Comparison of ENCODE assay signal across 1 cellular context in the genomic region with DNA sequence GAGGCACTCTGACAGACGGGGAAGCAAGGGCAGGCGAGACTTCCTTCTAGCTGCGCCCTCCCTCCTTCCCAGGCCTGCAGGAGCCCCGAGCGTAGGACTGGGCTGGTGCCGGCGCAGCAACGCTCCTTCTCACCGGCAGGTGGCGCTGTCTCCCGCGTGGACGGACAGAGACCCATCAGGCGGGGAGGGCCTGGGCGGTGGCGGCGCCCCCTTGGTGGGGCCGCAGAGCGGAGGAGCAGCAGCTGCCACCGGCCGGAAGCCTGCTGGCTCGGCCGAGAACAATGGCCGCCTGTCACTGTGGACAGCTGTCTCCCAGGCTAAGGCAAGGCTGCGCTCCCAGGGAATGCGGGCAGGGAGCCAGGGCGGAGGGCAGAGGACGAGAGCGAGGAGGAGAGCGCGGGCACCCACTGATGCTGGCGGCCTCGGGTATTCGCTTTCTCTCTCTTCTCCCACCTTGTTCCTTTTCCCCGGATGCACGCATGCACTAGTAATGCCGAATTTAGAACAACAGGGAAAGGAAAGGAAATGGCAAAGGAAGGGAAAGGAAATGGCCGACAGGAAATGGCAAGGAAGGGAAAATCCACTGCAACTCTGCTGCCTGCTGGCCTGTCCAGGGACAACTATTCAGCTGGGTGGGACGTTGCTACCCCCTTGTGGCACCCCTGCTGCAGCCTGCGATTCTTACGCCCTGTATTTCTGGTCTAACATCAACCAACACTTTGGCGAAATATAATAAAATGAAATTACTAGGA.
TF ChIP-seq lines count a peak whose summit lies in the region.

No MANE protein-coding gene starts in this region.

TF ChIP-seq in HepG2, 621 proteins besides CTCF, POLR2A, EP300 and RAD21 (continued from another document and continues in another):
- peak; percentile 84; the same call in 1 of the 2 replicates for TF ChIP-seq ATF7-NPFF (CRISPR knock-in tag; IDR thresholded peaks at IDR 0.05; ENCODE audit: low read depth)
- TF ChIP-seq ZNF446 (CRISPR knock-in tag; IDR thresholded peaks at IDR 0.05), result peak; percentile 43; the same call in 1 of the 2 replicates
- 0 out of 2 replicates have a peak, but pooled peaks have one; percentile 35 for TF ChIP-seq ZNF343 (CRISPR knock-in tag; IDR thresholded peaks at IDR 0.05)
- no peak for TF ChIP-seq ZNF724P (CRISPR knock-in tag; IDR thresholded peaks at IDR 0.05; ENCODE audit: borderline replicate concordance)
- TF ChIP-seq, protein P1, sequence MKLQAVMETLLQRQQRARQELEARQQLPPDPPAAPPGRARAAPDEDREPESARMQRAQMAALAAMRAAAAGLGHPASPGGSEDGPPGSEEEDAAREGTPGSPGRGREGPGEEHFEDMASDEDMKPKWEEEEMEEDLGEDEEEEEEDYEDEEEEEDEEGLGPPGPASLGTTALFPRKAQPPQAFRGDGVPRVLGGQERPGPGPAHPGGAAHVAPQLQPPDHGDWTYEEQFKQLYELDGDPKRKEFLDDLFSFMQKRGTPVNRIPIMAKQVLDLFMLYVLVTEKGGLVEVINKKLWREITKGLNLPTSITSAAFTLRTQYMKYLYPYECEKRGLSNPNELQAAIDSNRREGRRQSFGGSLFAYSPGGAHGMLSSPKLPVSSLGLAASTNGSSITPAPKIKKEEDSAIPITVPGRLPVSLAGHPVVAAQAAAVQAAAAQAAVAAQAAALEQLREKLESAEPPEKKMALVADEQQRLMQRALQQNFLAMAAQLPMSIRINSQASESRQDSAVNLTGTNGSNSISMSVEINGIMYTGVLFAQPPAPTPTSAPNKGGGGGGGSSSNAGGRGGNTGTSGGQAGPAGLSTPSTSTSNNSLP (IDR thresholded peaks at IDR 0.05; ENCODE audit: low read depth, low read length), result no peak
- TF ChIP-seq, protein P2, sequence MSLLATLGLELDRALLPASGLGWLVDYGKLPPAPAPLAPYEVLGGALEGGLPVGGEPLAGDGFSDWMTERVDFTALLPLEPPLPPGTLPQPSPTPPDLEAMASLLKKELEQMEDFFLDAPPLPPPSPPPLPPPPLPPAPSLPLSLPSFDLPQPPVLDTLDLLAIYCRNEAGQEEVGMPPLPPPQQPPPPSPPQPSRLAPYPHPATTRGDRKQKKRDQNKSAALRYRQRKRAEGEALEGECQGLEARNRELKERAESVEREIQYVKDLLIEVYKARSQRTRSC (CRISPR knock-in tag; IDR thresholded peaks at IDR 0.05; ENCODE audit: low read depth), result no peak
- TF ChIP-seq, protein P3, sequence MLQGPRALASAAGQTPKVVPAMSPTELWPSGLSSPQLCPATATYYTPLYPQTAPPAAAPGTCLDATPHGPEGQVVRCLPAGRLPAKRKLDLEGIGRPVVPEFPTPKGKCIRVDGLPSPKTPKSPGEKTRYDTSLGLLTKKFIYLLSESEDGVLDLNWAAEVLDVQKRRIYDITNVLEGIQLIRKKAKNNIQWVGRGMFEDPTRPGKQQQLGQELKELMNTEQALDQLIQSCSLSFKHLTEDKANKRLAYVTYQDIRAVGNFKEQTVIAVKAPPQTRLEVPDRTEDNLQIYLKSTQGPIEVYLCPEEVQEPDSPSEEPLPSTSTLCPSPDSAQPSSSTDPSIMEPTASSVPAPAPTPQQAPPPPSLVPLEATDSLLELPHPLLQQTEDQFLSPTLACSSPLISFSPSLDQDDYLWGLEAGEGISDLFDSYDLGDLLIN (CRISPR knock-in tag; IDR thresholded peaks at IDR 0.05; ENCODE audit: borderline replicate concordance), result no peak
- TF ChIP-seq NCOR1 (IDR thresholded peaks at IDR 0.05; ENCODE audit: borderline replicate concordance, low read length), result no peak
- TF ChIP-seq ZFYVE20 (CRISPR knock-in tag; IDR thresholded peaks at IDR 0.05; ENCODE audit: borderline replicate concordance, low read depth), result no peak
- no peak for TF ChIP-seq RBM22 (optimal IDR thresholded peaks at IDR 0.05; ENCODE audit: low read length)
- no peak for TF ChIP-seq ZNF510 (CRISPR knock-in tag; IDR thresholded peaks at IDR 0.05; ENCODE audit: low read depth)
- peak; percentile 91 for TF ChIP-seq GABPB1 (CRISPR knock-in tag; IDR thresholded peaks at IDR 0.05)
- peak; percentile 79 for TF ChIP-seq SOX5 (CRISPR knock-in tag; IDR thresholded peaks at IDR 0.05; ENCODE audit: borderline replicate concordance)
- no peak for TF ChIP-seq POLR2AphosphoS2 (IDR thresholded peaks at IDR 0.05; ENCODE audit: low read depth, low read length)
- TF ChIP-seq, protein P4, sequence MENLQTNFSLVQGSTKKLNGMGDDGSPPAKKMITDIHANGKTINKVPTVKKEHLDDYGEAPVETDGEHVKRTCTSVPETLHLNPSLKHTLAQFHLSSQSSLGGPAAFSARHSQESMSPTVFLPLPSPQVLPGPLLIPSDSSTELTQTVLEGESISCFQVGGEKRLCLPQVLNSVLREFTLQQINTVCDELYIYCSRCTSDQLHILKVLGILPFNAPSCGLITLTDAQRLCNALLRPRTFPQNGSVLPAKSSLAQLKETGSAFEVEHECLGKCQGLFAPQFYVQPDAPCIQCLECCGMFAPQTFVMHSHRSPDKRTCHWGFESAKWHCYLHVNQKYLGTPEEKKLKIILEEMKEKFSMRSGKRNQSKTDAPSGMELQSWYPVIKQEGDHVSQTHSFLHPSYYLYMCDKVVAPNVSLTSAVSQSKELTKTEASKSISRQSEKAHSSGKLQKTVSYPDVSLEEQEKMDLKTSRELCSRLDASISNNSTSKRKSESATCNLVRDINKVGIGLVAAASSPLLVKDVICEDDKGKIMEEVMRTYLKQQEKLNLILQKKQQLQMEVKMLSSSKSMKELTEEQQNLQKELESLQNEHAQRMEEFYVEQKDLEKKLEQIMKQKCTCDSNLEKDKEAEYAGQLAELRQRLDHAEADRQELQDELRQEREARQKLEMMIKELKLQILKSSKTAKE (CRISPR knock-in tag; IDR thresholded peaks at IDR 0.05; ENCODE audit: borderline replicate concordance), result 0 out of 2 replicates have a peak, but pooled peaks have one; percentile 62
- TF ChIP-seq, protein P5, sequence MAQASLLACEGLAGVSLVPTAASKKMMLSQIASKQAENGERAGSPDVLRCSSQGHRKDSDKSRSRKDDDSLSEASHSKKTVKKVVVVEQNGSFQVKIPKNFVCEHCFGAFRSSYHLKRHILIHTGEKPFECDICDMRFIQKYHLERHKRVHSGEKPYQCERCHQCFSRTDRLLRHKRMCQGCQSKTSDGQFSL (CRISPR knock-in tag; IDR thresholded peaks at IDR 0.05), result no peak
- no peak for TF ChIP-seq ATM (IDR thresholded peaks at IDR 0.05; ENCODE audit: borderline replicate concordance)
- peak; percentile 44; the same call in 1 of the 2 replicates for TF ChIP-seq ZNF547 (CRISPR knock-in tag; IDR thresholded peaks at IDR 0.05)
- TF ChIP-seq, protein P6, sequence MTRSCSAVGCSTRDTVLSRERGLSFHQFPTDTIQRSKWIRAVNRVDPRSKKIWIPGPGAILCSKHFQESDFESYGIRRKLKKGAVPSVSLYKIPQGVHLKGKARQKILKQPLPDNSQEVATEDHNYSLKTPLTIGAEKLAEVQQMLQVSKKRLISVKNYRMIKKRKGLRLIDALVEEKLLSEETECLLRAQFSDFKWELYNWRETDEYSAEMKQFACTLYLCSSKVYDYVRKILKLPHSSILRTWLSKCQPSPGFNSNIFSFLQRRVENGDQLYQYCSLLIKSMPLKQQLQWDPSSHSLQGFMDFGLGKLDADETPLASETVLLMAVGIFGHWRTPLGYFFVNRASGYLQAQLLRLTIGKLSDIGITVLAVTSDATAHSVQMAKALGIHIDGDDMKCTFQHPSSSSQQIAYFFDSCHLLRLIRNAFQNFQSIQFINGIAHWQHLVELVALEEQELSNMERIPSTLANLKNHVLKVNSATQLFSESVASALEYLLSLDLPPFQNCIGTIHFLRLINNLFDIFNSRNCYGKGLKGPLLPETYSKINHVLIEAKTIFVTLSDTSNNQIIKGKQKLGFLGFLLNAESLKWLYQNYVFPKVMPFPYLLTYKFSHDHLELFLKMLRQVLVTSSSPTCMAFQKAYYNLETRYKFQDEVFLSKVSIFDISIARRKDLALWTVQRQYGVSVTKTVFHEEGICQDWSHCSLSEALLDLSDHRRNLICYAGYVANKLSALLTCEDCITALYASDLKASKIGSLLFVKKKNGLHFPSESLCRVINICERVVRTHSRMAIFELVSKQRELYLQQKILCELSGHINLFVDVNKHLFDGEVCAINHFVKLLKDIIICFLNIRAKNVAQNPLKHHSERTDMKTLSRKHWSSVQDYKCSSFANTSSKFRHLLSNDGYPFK (CRISPR knock-in tag; IDR thresholded peaks at IDR 0.05; ENCODE audit: borderline replicate concordance), result peak; percentile 63; the same call in 1 of the 2 replicates
- TF ChIP-seq ZFY (CRISPR knock-in tag; IDR thresholded peaks at IDR 0.05), result peak; percentile 80; the same call in 1 of the 2 replicates
- peak; percentile 86 for TF ChIP-seq ZNF563 (CRISPR knock-in tag; IDR thresholded peaks at IDR 0.05)
- no peak for TF ChIP-seq ZKSCAN5 (CRISPR knock-in tag; IDR thresholded peaks at IDR 0.05)
- TF ChIP-seq, protein P7, sequence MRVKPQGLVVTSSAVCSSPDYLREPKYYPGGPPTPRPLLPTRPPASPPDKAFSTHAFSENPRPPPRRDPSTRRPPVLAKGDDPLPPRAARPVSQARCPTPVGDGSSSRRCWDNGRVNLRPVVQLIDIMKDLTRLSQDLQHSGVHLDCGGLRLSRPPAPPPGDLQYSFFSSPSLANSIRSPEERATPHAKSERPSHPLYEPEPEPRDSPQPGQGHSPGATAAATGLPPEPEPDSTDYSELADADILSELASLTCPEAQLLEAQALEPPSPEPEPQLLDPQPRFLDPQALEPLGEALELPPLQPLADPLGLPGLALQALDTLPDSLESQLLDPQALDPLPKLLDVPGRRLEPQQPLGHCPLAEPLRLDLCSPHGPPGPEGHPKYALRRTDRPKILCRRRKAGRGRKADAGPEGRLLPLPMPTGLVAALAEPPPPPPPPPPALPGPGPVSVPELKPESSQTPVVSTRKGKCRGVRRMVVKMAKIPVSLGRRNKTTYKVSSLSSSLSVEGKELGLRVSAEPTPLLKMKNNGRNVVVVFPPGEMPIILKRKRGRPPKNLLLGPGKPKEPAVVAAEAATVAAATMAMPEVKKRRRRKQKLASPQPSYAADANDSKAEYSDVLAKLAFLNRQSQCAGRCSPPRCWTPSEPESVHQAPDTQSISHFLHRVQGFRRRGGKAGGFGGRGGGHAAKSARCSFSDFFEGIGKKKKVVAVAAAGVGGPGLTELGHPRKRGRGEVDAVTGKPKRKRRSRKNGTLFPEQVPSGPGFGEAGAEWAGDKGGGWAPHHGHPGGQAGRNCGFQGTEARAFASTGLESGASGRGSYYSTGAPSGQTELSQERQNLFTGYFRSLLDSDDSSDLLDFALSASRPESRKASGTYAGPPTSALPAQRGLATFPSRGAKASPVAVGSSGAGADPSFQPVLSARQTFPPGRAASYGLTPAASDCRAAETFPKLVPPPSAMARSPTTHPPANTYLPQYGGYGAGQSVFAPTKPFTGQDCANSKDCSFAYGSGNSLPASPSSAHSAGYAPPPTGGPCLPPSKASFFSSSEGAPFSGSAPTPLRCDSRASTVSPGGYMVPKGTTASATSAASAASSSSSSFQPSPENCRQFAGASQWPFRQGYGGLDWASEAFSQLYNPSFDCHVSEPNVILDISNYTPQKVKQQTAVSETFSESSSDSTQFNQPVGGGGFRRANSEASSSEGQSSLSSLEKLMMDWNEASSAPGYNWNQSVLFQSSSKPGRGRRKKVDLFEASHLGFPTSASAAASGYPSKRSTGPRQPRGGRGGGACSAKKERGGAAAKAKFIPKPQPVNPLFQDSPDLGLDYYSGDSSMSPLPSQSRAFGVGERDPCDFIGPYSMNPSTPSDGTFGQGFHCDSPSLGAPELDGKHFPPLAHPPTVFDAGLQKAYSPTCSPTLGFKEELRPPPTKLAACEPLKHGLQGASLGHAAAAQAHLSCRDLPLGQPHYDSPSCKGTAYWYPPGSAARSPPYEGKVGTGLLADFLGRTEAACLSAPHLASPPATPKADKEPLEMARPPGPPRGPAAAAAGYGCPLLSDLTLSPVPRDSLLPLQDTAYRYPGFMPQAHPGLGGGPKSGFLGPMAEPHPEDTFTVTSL (CRISPR knock-in tag; IDR thresholded peaks at IDR 0.05; ENCODE audit: borderline replicate concordance), result no peak
- TF ChIP-seq ZNF629 (CRISPR knock-in tag; conservative IDR thresholded peaks at IDR 0.05), result 0 out of 2 replicates have a peak, but pooled peaks have one; percentile 8
- no peak; the same call in 1 of the 2 replicates for TF ChIP-seq SIX4 (CRISPR knock-in tag; IDR thresholded peaks at IDR 0.05)
- TF ChIP-seq, protein P8, sequence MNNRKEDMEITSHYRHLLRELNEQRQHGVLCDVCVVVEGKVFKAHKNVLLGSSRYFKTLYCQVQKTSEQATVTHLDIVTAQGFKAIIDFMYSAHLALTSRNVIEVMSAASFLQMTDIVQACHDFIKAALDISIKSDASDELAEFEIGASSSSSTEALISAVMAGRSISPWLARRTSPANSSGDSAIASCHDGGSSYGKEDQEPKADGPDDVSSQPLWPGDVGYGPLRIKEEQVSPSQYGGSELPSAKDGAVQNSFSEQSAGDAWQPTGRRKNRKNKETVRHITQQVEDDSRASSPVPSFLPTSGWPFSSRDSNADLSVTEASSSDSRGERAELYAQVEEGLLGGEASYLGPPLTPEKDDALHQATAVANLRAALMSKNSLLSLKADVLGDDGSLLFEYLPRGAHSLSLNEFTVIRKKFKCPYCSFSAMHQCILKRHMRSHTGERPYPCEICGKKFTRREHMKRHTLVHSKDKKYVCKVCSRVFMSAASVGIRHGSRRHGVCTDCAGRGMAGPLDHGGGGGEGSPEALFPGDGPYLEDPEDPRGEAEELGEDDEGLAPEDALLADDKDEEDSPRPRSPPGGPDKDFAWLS (CRISPR knock-in tag; IDR thresholded peaks at IDR 0.05; ENCODE audit: borderline replicate concordance), result no peak
- TF ChIP-seq CREM (IDR thresholded peaks at IDR 0.05), result no peak
- no peak for TF ChIP-seq CREM (CRISPR knock-in tag; IDR thresholded peaks at IDR 0.05)
- peak; percentile 91; the same call in 1 of the 2 replicates for TF ChIP-seq ETV6 (CRISPR knock-in tag; conservative IDR thresholded peaks at IDR 0.05)
- no peak for TF ChIP-seq ZNF83 (CRISPR knock-in tag; IDR thresholded peaks at IDR 0.05; ENCODE audit: borderline replicate concordance)
- TF ChIP-seq MYC (CRISPR knock-in tag; IDR thresholded peaks at IDR 0.05; ENCODE audit: borderline replicate concordance), result peak; percentile 91
- peak; percentile 92; the same call in 1 of the 2 replicates for TF ChIP-seq ZSCAN21 (CRISPR knock-in tag; IDR thresholded peaks at IDR 0.05; ENCODE audit: borderline replicate concordance)
- no peak; the same call in 1 of the 2 replicates for TF ChIP-seq ZC3H4 (CRISPR knock-in tag; IDR thresholded peaks at IDR 0.05; ENCODE audit: borderline replicate concordance)
- 0 out of 2 replicates have a peak, but pooled peaks have one; percentile 72 for TF ChIP-seq ZFP36L1 (CRISPR knock-in tag; IDR thresholded peaks at IDR 0.05)
- no peak for TF ChIP-seq ZNF678 (CRISPR knock-in tag; IDR thresholded peaks at IDR 0.05)
- TF ChIP-seq PLRG1 (conservative IDR thresholded peaks at IDR 0.05), result no peak
